8 cellular contexts compared by ENCODE assay signal in the genomic region with DNA sequence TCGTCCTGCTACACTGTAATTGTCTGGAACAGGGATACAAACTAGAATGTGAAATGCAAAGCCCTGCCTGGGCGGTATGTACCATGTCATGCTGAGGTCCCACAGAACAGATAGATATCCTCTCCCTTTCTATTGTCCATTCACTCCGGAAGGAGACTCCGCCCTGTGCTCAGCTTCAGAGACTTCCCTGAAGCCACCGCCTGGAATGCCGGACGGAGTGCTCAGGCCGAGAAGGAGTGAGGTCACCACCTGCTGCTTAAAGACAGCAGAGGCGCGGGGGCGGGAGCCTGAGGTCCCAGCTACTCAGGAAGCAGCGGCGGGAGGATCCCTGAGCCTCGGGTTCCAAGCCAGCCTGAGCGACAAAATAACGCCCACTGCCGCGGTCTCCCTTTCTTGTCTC. TPM values are rescaled to one million over a fixed set of nuclear protein-coding genes. Genes with fewer than 3 reads are reported as not detected.
DNase-seq lines count a peak whose midpoint lies in the region; ATAC-seq and TF ChIP-seq lines count a peak whose summit lies in the region.

No MANE protein-coding gene starts in this region.

- H3K4me3 ChIP-seq in NT2/D1 (ENCODE audit: insufficient read length, low read depth), result peak overlapping the region; percentile 28
- no peak overlapping the region for H3K4me3 ChIP-seq in lung
- no peak overlapping the region for H3K4me3 ChIP-seq in thymus (ENCODE audit: low read length)

- 48 to 69% methylated on average over 18 of the region's 18 CpGs for WGBS in lung, 2 donors
- 87% methylated on average over 18 of the region's 18 CpGs for WGBS in thymus

- H3K4me1 ChIP-seq in NT2/D1 (ENCODE audit: insufficient read depth, insufficient read length) (no peaks in the 10 kb centered on the region), lung (ENCODE audit: control insufficient read depth in 2 of 2, insufficient read depth in 2 of 2, low read length in 2 of 2) (peaks cover 0 to 2% of the 10 kb centered on the region in 2 donors), thymus (ENCODE audit: control insufficient read depth, insufficient read depth, low read length) (no peaks in the 10 kb centered on the region)

- H3K9ac ChIP-seq in NT2/D1 (ENCODE audit: insufficient read length, low read depth), result peak overlapping the region; percentile 76

- DNase-seq in NT2/D1 (ENCODE audit: low read depth, low spot score), result peak; percentile 91
- peak; percentile 90 for DNase-seq in dermis blood vessel endothelial cell
- DNase-seq in lung (ENCODE audit: low spot score), result peak; percentile 70
- no peak for DNase-seq in DMS 273 (lab: John Stamatoyannopoulos, UW; ENCODE audit: unreplicated experiment)
- DNase-seq in NCI-H524 treated with DMSO at 0.1 percent for 48 hours (lab: John Stamatoyannopoulos, UW), result no peak

- H3K36me3 ChIP-seq in NT2/D1 (ENCODE audit: insufficient read depth, insufficient read length, low read length), result peaks cover 14% of the 10 kb centered on the region
- no peaks in the 10 kb centered on the region for H3K36me3 ChIP-seq in lung (ENCODE audit: control insufficient read depth in 2 of 2, insufficient read depth in 2 of 2, low read length in 2 of 2)
- H3K36me3 ChIP-seq in thymus (ENCODE audit: control insufficient read depth, insufficient read depth), result no peaks in the 10 kb centered on the region

- no peak for TF ChIP-seq CTCF in C4-2B (conservative IDR thresholded peaks at IDR 0.05)
- no peak for TF ChIP-seq CTCF in lung (IDR thresholded peaks at IDR 0.05; ENCODE audit: control extremely low read depth, extremely low read depth)

- H3K9me3 ChIP-seq in NT2/D1 (ENCODE audit: insufficient read depth, low read length), result no peaks in the 10 kb centered on the region
- H3K9me3 ChIP-seq in lung (ENCODE audit: control insufficient read depth in 2 of 2, insufficient read depth in 1 of 2, low read length in 1 of 2), result no peaks in the 10 kb centered on the region
- no peaks in the 10 kb centered on the region for H3K9me3 ChIP-seq in thymus (ENCODE audit: control insufficient read depth)

- H3K27me3 ChIP-seq in NT2/D1 (ENCODE audit: insufficient read depth, insufficient read length) (no peaks in the 10 kb centered on the region), lung (ENCODE audit: control insufficient read depth, insufficient read depth) (no peaks in the 10 kb centered on the region), thymus (ENCODE audit: control insufficient read depth, insufficient read depth) (no peaks in the 10 kb centered on the region)

- H3K27ac ChIP-seq in C4-2B (peak overlapping the region; percentile 80; the same call in 1 of the 2 replicates), lung (ENCODE audit: low read depth in 1 of 2, low read length in 1 of 2) (peak overlapping the region; percentile 81 to 92), thymus (ENCODE audit: low read depth) (peak overlapping the region; percentile 54)

- ATAC-seq in lung (ENCODE audit: insufficient read depth, low FRiP score), result no peak
- ATAC-seq in HG02870 (IDR thresholded peaks at IDR 0.05; ENCODE audit: unreplicated experiment), result no peak

RNA-seq across cellular contexts. Expression of gene ZNF611, which starts 0.9 kb away (rescaled TPM):
- total RNA-seq in dermis blood vessel endothelial cell (11.9 and 15.7 TPM in 2 replicates), lung (10 to 100 TPM; 18.5 to 28.0 TPM)
- polyA plus RNA-seq in lung (1 to 10 TPM; 4.3 to 7.8 TPM), thymus (10.0 TPM)

RNA-seq across cellular contexts. Expression of gene ZNF600, which starts 50.9 kb away (rescaled TPM):
- 4.1 and 5.4 TPM in 2 replicates for total RNA-seq in dermis blood vessel endothelial cell
- total RNA-seq in lung, result 10 to 100 TPM in 1 of 2 donors, 1 to 10 TPM in 1; 8.7 to 12.9 TPM
- polyA plus RNA-seq in lung, result 10 to 100 TPM in 1 of 2 donors, 1 to 10 TPM in 1; 3.5 to 14.8 TPM
- polyA plus RNA-seq in thymus, result 17.3 TPM

Comparison
In these comparisons a context has a peak if more than half of its experiments do, and no peak if none do; other contexts are left out.
1. DNase-seq: peak in NT2/D1 (single experiment), dermis blood vessel endothelial cell (single experiment) and lung (single experiment); none in DMS 273 (single experiment) and NCI-H524 treated with DMSO at 0.1 percent for 48 hours (single experiment).
2. Peak in every context shown above with its lines, with median percentiles within 50 percentile points of each other: H3K27ac ChIP-seq.